ENCODE assay signal across 15 cellular contexts in the genomic region with DNA sequence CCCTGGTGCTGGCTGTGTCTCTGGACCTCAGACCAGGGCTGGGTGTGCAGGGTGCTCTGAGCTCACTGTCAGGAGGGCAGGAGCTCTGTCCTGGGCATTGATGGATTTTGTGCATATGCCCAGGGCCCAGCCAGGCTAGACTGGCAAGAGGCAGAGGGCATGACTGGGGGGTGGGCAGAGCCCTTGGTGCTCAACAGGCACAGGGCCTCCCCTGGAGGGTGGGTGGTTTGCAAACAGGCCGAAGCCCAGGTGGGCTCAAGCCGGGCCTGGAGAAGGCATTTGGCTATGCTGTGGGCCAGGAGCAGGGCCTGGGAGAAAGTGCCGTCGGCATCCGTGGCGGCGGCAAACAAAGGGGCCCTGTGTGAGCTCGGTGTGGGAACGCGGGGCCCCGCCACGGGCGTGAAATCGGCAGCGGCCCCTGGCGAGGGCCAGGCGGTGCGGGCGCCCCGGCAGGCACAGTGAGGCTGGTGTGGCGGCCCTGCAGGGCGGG. TPM values are rescaled to one million over a fixed set of nuclear protein-coding genes. Genes with fewer than 3 reads are reported as not detected.
DNase-seq lines count a peak whose midpoint lies in the region; ATAC-seq, FAIRE-seq and TF ChIP-seq lines count a peak whose summit lies in the region.
"Had no signal": no experiment of that assay in that cellular context is flagged by ENCODE, and none has a peak within 500 bp of the region (broad histone marks: within the 10 kb centered on the region; RNA-seq: fewer than 3 reads in every experiment).

No MANE protein-coding gene starts in this region.

- FAIRE-seq in kidney (lab: Jason Lieb, UNC): no peak
- FAIRE-seq: endometrium had no signal

- POLR2A ChIA-PET in CD8-positive, alpha-beta T cell (lab: Charles Lee): no interaction called here

- no peak for TF ChIP-seq CTCF in CD8-positive, alpha-beta T cell (IDR thresholded peaks at IDR 0.05)
- TF ChIP-seq CTCF in Peyer's patch (IDR thresholded peaks at IDR 0.05) (no peak), kidney (IDR thresholded peaks at IDR 0.05; ENCODE audit: borderline replicate concordance, extremely low read depth, insufficient read depth) (no peak)

- no peaks in the 10 kb centered on the region for H3K36me3 Mint-ChIP-seq in CD8-positive, alpha-beta T cell

- H3K27me3 Mint-ChIP-seq in CD8-positive, alpha-beta T cell (ENCODE audit: low read depth): peaks cover 7% of the 10 kb centered on the region

- H3K9ac ChIP-seq in kidney (ENCODE audit: low read length in 2 of 2): no peak overlapping the region

- H3K4me3 Mint-ChIP-seq in CD8-positive, alpha-beta T cell: peak overlapping the region; percentile 39

- no peaks in the 10 kb centered on the region for H3K9me3 ChIP-seq in CD8-positive, alpha-beta T cell (ENCODE audit: low read length)
- H3K9me3 ChIP-seq in Peyer's patch: no peaks in the 10 kb centered on the region
- H3K9me3 ChIP-seq in kidney (ENCODE audit: control insufficient read depth in 1 of 2, low read length in 2 of 2): no peaks in the 10 kb centered on the region
- H3K9me3 ChIP-seq: ascending aorta, thoracic aorta had no signal

- peaks cover 16% of the 10 kb centered on the region for H3K4me1 Mint-ChIP-seq in CD8-positive, alpha-beta T cell (ENCODE audit: low read depth)

- no peak for ATAC-seq in CD8-positive, alpha-beta T cell
- ATAC-seq in GM21360 (IDR thresholded peaks at IDR 0.05; ENCODE audit: unreplicated experiment): no peak

- intact Hi-C loops in CD8-positive, alpha-beta T cell (cut with DNase I, micrococcal nuclease): loop anchor here (2.0 to 5.0 kb wide), 6 partner anchors 63 to 223 kb away; a partner anchor contains a TSS
- intact Hi-C loops in kidney (cut with DNase I): no loop called here

- no peaks in the 10 kb centered on the region for H3K9me3 Mint-ChIP-seq in CD8-positive, alpha-beta T cell

- H3K36me3 ChIP-seq in CD8-positive, alpha-beta T cell (ENCODE audit: insufficient read depth, low read length): no peaks in the 10 kb centered on the region
- no peaks in the 10 kb centered on the region for H3K36me3 ChIP-seq in Peyer's patch
- H3K36me3 ChIP-seq in kidney (ENCODE audit: control insufficient read depth in 1 of 2, insufficient read depth in 2 of 2, low read length in 2 of 2): no peaks in the 10 kb centered on the region
- H3K36me3 ChIP-seq: ascending aorta, thoracic aorta had no signal

- peaks cover 10% of the 10 kb centered on the region for H3K27me3 ChIP-seq in CD8-positive, alpha-beta T cell (ENCODE audit: insufficient read depth, low read length)
- H3K27me3 ChIP-seq in Peyer's patch: no peaks in the 10 kb centered on the region

- H3K27ac ChIP-seq in CD8-positive, alpha-beta T cell (ENCODE audit: low read depth, low read length): no peak overlapping the region
- peak overlapping the region in 3 of 4 donors; percentile 79 to 99 (median 90) for H3K27ac ChIP-seq in Peyer's patch
- no peak overlapping the region for H3K27ac ChIP-seq in kidney (ENCODE audit: low read depth in 2 of 2, low read length in 2 of 2)

- CTCF ChIA-PET in CD8-positive, alpha-beta T cell (lab: Charles Lee): interaction anchor here (0.7 to 1.2 kb wide), 3 partner anchors 17 to 356 kb away, joined by 3 read pairs; a partner anchor contains a TSS

- H3K27ac Mint-ChIP-seq in CD8-positive, alpha-beta T cell: no peak overlapping the region

- in situ Hi-C loops in G401 (cut with HindIII; ENCODE audit: low sequenced_read_pairs): no loop called here

- no peak for TF ChIP-seq POLR2A in Peyer's patch (IDR thresholded peaks at IDR 0.05)

- no peak overlapping the region for H3K4me3 ChIP-seq in CD8-positive, alpha-beta T cell (ENCODE audit: low read depth, low read length)
- H3K4me3 ChIP-seq in Peyer's patch: no peak overlapping the region
- no peak overlapping the region for H3K4me3 ChIP-seq in kidney (ENCODE audit: low read length in 2 of 2)

- no peak for DNase-seq in CD8-positive, alpha-beta T cell
- DNase-seq in Peyer's patch (peak in 1 of 3 donors; percentile 62), kidney (peak; percentile 77), retina (peak; percentile 42), G401 (ENCODE audit: low spot score) (no peak), mucosa of gallbladder (ENCODE audit: low spot score) (no peak)
- DNase-seq: activated T-cell treated with anti-CD3 and anti-CD28 coated beads for 4 hours, NCI-H2081, NCI-H774 had no signal

- H3K4me1 ChIP-seq in CD8-positive, alpha-beta T cell (ENCODE audit: insufficient read depth, low read length): peaks cover 48% of the 10 kb centered on the region
- H3K4me1 ChIP-seq in Peyer's patch: peaks cover 14 to 68% (median 26%) of the 10 kb centered on the region in 4 donors
- peaks cover 11 to 23% of the 10 kb centered on the region in 2 donors for H3K4me1 ChIP-seq in kidney (ENCODE audit: control insufficient read depth in 1 of 2, insufficient read depth in 1 of 2, low read depth in 1 of 2, low read length in 2 of 2)

RNA-seq across cellular contexts. Expression of a gene that starts 1.9 kb away (rescaled TPM):
- total RNA-seq in CD8-positive, alpha-beta T cell: 1 to 10 TPM in 1 of 2 experiments, under 1 TPM in 1; 1.00 to 1.5 TPM
- total RNA-seq in Peyer's patch: 10 to 100 TPM; 35.3 to 56.1 (median 43.8) TPM
- 4.7 TPM for total RNA-seq in kidney
- polyA plus RNA-seq in kidney (ENCODE audit: insufficient read depth, low read depth, low replicate concordance): 1.7 TPM
- 6.3 and 6.7 TPM in 2 replicates for total RNA-seq in G401 (2014; rRNA removed; shearing (Covaris generic))
- 124 TPM for total RNA-seq in mucosa of gallbladder

RNA-seq across cellular contexts. Expression of a gene that starts 26.4 kb away (rescaled TPM):
- total RNA-seq in CD8-positive, alpha-beta T cell: under 1 TPM; 0.22 to 0.42 TPM
- total RNA-seq in Peyer's patch (10 to 100 TPM; 33.8 to 45.7 (median 39.2) TPM), kidney (23.8 TPM), mucosa of gallbladder (61.6 TPM)
- polyA plus RNA-seq in kidney (ENCODE audit: insufficient read depth, low read depth, low replicate concordance): 4.9 TPM
- total RNA-seq in G401 (2014; rRNA removed; shearing (Covaris generic)): 38.2 and 41.7 TPM in 2 replicates

RNA-seq across cellular contexts. Expression of a gene that starts 48.8 kb away (rescaled TPM):
- total RNA-seq in CD8-positive, alpha-beta T cell: 10 to 100 TPM; 17.1 to 17.6 TPM
- total RNA-seq in Peyer's patch: 10 to 100 TPM; 47.4 to 57.8 (median 50.2) TPM
- total RNA-seq in kidney: 57.3 TPM
- polyA plus RNA-seq in kidney (ENCODE audit: insufficient read depth, low read depth, low replicate concordance): 43.8 TPM
- total RNA-seq in G401 (2014; rRNA removed; shearing (Covaris generic)): 93.6 and 118 TPM in 2 replicates
- 61.2 TPM for total RNA-seq in mucosa of gallbladder

RNA-seq across cellular contexts. Expression of a gene that starts 52.9 kb away (rescaled TPM):
- under 1 TPM in 1 of 2 experiments, not detected in 1; 0.30 TPM for total RNA-seq in CD8-positive, alpha-beta T cell
- not detected for total RNA-seq in Peyer's patch
- total RNA-seq in kidney: 0.38 TPM
- polyA plus RNA-seq in kidney (ENCODE audit: insufficient read depth, low read depth, low replicate concordance): not detected
- total RNA-seq in G401 (2014; rRNA removed; shearing (Covaris generic)): not detected in 2 replicates
- not detected for total RNA-seq in mucosa of gallbladder
- total RNA-seq: ascending aorta, mammary epithelial cell, SK-MEL-5, thoracic aorta had no signal
- polyA plus RNA-seq: mammary epithelial cell had no signal

Comparison
In these comparisons a context has a peak if more than half of its experiments do, and no peak if none do; other contexts are left out.
1. DNase-seq: peak in kidney (single experiment) and retina (single experiment); none in CD8-positive, alpha-beta T cell (0 of 7), G401 (single experiment) and mucosa of gallbladder (single experiment).
2. H3K27ac ChIP-seq: peak in Peyer's patch (3 of 4); none in CD8-positive, alpha-beta T cell (single experiment) and kidney (0 of 2).
3. RNA of a gene that starts 26.4 kb away (total RNA-seq): 61.6 TPM in mucosa of gallbladder (single experiment), 33.8 to 45.7 TPM in Peyer's patch, 38.2 to 41.7 TPM in G401 and 23.8 TPM in kidney (single experiment); 0.22 to 0.42 TPM in CD8-positive, alpha-beta T cell; every median in the first group is over 10 times any median in the second.